ENCODE assay signal across 1 cellular context in genomic region chr10:58348571-58349033, GRCh38.
TF ChIP-seq lines count a peak whose summit lies in the region.

No MANE protein-coding gene starts in this region.

TF ChIP-seq in WTC11, 78 proteins besides CTCF, POLR2A, EP300 and RAD21 (continued from another document):
- TF ChIP-seq IRF1 (CRISPR knock-in tag; IDR thresholded peaks at IDR 0.05) (no peak), JUN (CRISPR knock-in tag; IDR thresholded peaks at IDR 0.05) (no peak)
TF ChIP-seq in WTC11: peak in this region for 0.
